In the genomic region with DNA sequence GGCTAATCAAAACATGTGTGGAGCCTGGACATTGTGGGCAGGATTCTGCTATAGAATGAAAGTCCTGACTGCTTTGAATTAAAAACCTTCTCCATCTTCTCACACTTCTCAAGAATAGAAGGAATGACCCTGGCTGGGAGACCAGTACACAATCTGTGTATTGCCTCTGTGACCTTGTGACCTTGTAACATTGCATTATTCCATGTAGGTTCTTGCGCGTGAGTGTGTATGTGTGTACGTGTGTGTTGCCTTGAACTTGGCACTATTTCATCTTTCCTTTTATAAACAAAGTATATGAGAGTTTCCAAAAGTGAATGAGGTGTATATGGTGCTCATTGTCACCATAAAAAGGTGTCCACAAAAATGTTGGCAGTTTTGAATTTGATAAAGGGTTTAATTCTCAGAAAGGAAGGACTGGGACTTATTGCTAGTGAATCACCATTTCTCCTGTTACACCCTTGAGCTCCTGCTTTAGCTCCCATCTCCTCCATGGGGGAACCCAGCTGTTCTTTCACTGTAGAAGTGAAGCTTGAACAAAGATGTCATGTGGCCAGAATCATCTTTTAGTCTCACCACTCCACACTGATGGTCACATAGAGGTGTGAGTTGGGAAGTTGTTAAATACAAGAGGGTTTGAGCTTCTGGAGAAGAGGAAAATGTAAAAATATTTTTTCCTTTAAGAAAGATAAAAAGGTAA, we compare ENCODE assay signal across 21 cellular contexts.
DNase-seq lines count a peak whose midpoint lies in the region; ATAC-seq and TF ChIP-seq lines count a peak whose summit lies in the region.
"Had no signal": no experiment of that assay in that cellular context is flagged by ENCODE, and none has a peak within 500 bp of the region (broad histone marks: within the 10 kb centered on the region; RNA-seq: fewer than 3 reads in every experiment).

No MANE protein-coding gene starts in this region.

- H3K79me2 ChIP-seq in Karpas-422 (ENCODE audit: low read length), result peaks cover 74% of the 10 kb centered on the region

- H3K9me2 ChIP-seq in Karpas-422 (replicated peaks; ENCODE audit: insufficient read depth, low read length), result no peaks in the 10 kb centered on the region

- peaks cover 1% of the 10 kb centered on the region for H3K36me3 Mint-ChIP-seq in memory B cell
- no peaks in the 10 kb centered on the region for H3K36me3 Mint-ChIP-seq in activated T-cell treated with anti-CD3 and anti-CD28 coated beads, Interleukin-2, amount 50 U/mL, for 24 hours (ENCODE audit: low read depth)

- no peaks in the 10 kb centered on the region for H3K9me3 ChIP-seq in Karpas-422 (ENCODE audit: low read length)

- H3K4me3 ChIP-seq in Karpas-422 (ENCODE audit: low read length), result peak overlapping the region; percentile 58; the same call in 1 of the 2 replicates
- H3K4me3 ChIP-seq: GM23248 had no signal

- no peaks in the 10 kb centered on the region for H3K27me3 ChIP-seq in Karpas-422 (ENCODE audit: low read length)

- no peaks in the 10 kb centered on the region for H4K20me1 ChIP-seq in Karpas-422 (ENCODE audit: insufficient read depth, low read depth, low read length)

- no peak overlapping the region for H2AFZ ChIP-seq in Karpas-422 (ENCODE audit: low read length)
- H2AFZ ChIP-seq: GM23248 had no signal

- H3K27me3 Mint-ChIP-seq in memory B cell, result no peaks in the 10 kb centered on the region
- no peaks in the 10 kb centered on the region for H3K27me3 Mint-ChIP-seq in activated T-cell treated with anti-CD3 and anti-CD28 coated beads, Interleukin-2, amount 50 U/mL, for 24 hours
- H3K27me3 Mint-ChIP-seq: CD4-positive, alpha-beta T cell had no signal

- H3K9me3 Mint-ChIP-seq in memory B cell, result no peaks in the 10 kb centered on the region
- H3K9me3 Mint-ChIP-seq in activated T-cell treated with anti-CD3 and anti-CD28 coated beads, Interleukin-2, amount 50 U/mL, for 24 hours, result no peaks in the 10 kb centered on the region
- H3K9me3 Mint-ChIP-seq: CD4-positive, alpha-beta T cell had no signal

- TF ChIP-seq CTCF in 22Rv1 (IDR thresholded peaks at IDR 0.05), result no peak

- H3K27ac ChIP-seq in 22Rv1 (peak overlapping the region; percentile 64), Karpas-422 (ENCODE audit: low read length) (peak overlapping the region; percentile 68)
- H3K27ac ChIP-seq: GM23248 had no signal

- H3K4me1 Mint-ChIP-seq in memory B cell, result peaks cover 28% of the 10 kb centered on the region
- peaks cover 30% of the 10 kb centered on the region for H3K4me1 Mint-ChIP-seq in activated T-cell treated with anti-CD3 and anti-CD28 coated beads, Interleukin-2, amount 50 U/mL, for 24 hours (ENCODE audit: low read depth)

- H3K9ac ChIP-seq in Karpas-422 (ENCODE audit: low read length), result no peak overlapping the region
- H3K9ac ChIP-seq: GM23248 had no signal

- H3K4me1 ChIP-seq in Karpas-422 (ENCODE audit: low read length), result peaks cover 72% of the 10 kb centered on the region

- no peak overlapping the region for H3K4me3 Mint-ChIP-seq in memory B cell
- H3K4me3 Mint-ChIP-seq in activated T-cell treated with anti-CD3 and anti-CD28 coated beads, Interleukin-2, amount 50 U/mL, for 24 hours, result no peak overlapping the region
- H3K4me3 Mint-ChIP-seq: CD4-positive, alpha-beta T cell had no signal

- H3K4me2 ChIP-seq in Karpas-422 (ENCODE audit: low read depth, low read length, poor library complexity, severe bottlenecking), result peak overlapping the region; percentile 81

- H3K27ac Mint-ChIP-seq in memory B cell, result peak overlapping the region; percentile 93
- no peak overlapping the region for H3K27ac Mint-ChIP-seq in activated T-cell treated with anti-CD3 and anti-CD28 coated beads, Interleukin-2, amount 50 U/mL, for 24 hours
- H3K27ac Mint-ChIP-seq: CD4-positive, alpha-beta T cell had no signal

- ATAC-seq in memory B cell (ENCODE audit: low read depth), result no peak
- ATAC-seq: PC-3, SK-N-SH treated with all-trans-retinoic acid at 6 μM for 48 hours had no signal

- H3K36me3 ChIP-seq in Karpas-422 (ENCODE audit: insufficient read depth, low read length), result no peaks in the 10 kb centered on the region

- DNase-seq in DMS79 treated with DMSO at 0.1 percent for 48 hours (lab: John Stamatoyannopoulos, UW), result peak; percentile 27
- DNase-seq in DMS79 (lab: John Stamatoyannopoulos, UW), result no peak
- DNase-seq in Karpas-422, result no peak
- no peak for DNase-seq in memory B cell (ENCODE audit: low spot score in 2 of 2)
- DNase-seq in UCSD-AML1 (lab: John Stamatoyannopoulos, UW; ENCODE audit: unreplicated experiment), result no peak
- DNase-seq in ecto neural progenitor cell (ENCODE audit: low spot score), result no peak
- DNase-seq in activated T-cell treated with anti-CD3 and anti-CD28 coated beads, Interleukin-2, amount 50 U/mL, for 24 hours, result no peak
- DNase-seq: Calu3; CD4-positive, alpha-beta T cell; GDM1; GM23248; HCEC 1CT; NCI-H187; NCI-H2107; NCI-H446; PC-3; RPMI8226; SHP77 treated with DMSO at 0.1 percent for 48 hours; T-helper 1 cell had no signal
